ENCODE assay signal across 10 cellular contexts in genomic region chr1:152109231-152109997, GRCh38. TPM values are rescaled to one million over a fixed set of nuclear protein-coding genes. Genes with fewer than 3 reads are reported as not detected.
DNase-seq lines count a peak whose midpoint lies in the region; TF ChIP-seq lines count a peak whose summit lies in the region.
"Had no signal": no experiment of that assay in that cellular context is flagged by ENCODE, and none has a peak within 500 bp of the region (broad histone marks: within the 10 kb centered on the region; RNA-seq: fewer than 3 reads in every experiment).

No MANE protein-coding gene starts in this region.

- peak overlapping the region; percentile 60 for H3K4me3 ChIP-seq in NB4 (ENCODE audit: low read depth, low read length)
- peak overlapping the region; percentile 43 to 57 for H3K4me3 ChIP-seq in esophagus (ENCODE audit: low read depth in 1 of 2, low read length in 2 of 2)
- peak overlapping the region in 3 of 4 donors; percentile 39 to 49 (median 41) for H3K4me3 ChIP-seq in sigmoid colon

- no peak overlapping the region for H3K4me3 Mint-ChIP-seq in activated CD4-positive, alpha-beta memory T cell treated with anti-CD3 and anti-CD28 coated beads for 36 hours

- H3K27me3 ChIP-seq in esophagus (ENCODE audit: control insufficient read depth in 1 of 2, insufficient read depth in 2 of 2, low read length in 2 of 2) (peaks cover 0 to 32% of the 10 kb centered on the region in 2 donors), sigmoid colon (peaks cover 52 to 100% (median 82%) of the 10 kb centered on the region in 3 donors)

- POLR2A ChIA-PET in activated CD4-positive, alpha-beta memory T cell treated with anti-CD3 and anti-CD28 coated beads for 36 hours (lab: Charles Lee): interaction anchor here (0.7 kb wide), 2 partner anchors 10 to 48 kb away, joined by 3 read pairs; no protein-coding TSS in a partner anchor

- peaks cover 13% of the 10 kb centered on the region for H3K27me3 Mint-ChIP-seq in activated CD4-positive, alpha-beta memory T cell treated with anti-CD3 and anti-CD28 coated beads for 36 hours

- H3K27ac Mint-ChIP-seq in activated CD4-positive, alpha-beta memory T cell treated with anti-CD3 and anti-CD28 coated beads for 36 hours: no peak overlapping the region

- H3K9me3 Mint-ChIP-seq in activated CD4-positive, alpha-beta memory T cell treated with anti-CD3 and anti-CD28 coated beads for 36 hours: no peaks in the 10 kb centered on the region

- no peak for TF ChIP-seq CTCF in NB4 (IDR thresholded peaks at IDR 0.05; ENCODE audit: low read depth, low read length)
- TF ChIP-seq CTCF in sigmoid colon (IDR thresholded peaks at IDR 0.05): no peak

- intact Hi-C loops in sigmoid colon (cut with DNase I): no loop called here
- intact Hi-C loops in activated CD4-positive, alpha-beta memory T cell treated with anti-CD3 and anti-CD28 coated beads for 36 hours (cut with micrococcal nuclease): no loop called here

- CTCF ChIA-PET in activated CD4-positive, alpha-beta memory T cell treated with anti-CD3 and anti-CD28 coated beads for 36 hours (lab: Charles Lee): interaction anchor here (0.6 to 6.6 kb wide), 8 partner anchors 11 to 349 kb away, joined by 4 to 41 read pairs (median 8); no protein-coding TSS in a partner anchor

- peaks cover 4% of the 10 kb centered on the region for H3K36me3 Mint-ChIP-seq in activated CD4-positive, alpha-beta memory T cell treated with anti-CD3 and anti-CD28 coated beads for 36 hours

- H3K4me1 Mint-ChIP-seq in activated CD4-positive, alpha-beta memory T cell treated with anti-CD3 and anti-CD28 coated beads for 36 hours (ENCODE audit: low read depth): no peaks in the 10 kb centered on the region

- TF ChIP-seq POLR2A in NB4 (IDR thresholded peaks at IDR 0.05; ENCODE audit: extremely low read depth, insufficient read length) (no peak), sigmoid colon (IDR thresholded peaks at IDR 0.05) (no peak)

- TF ChIP-seq EP300 in sigmoid colon (IDR thresholded peaks at IDR 0.05): no peak

- no peaks in the 10 kb centered on the region for H3K36me3 ChIP-seq in esophagus (ENCODE audit: control insufficient read depth in 2 of 2, insufficient read depth in 2 of 2, low read length in 1 of 2)
- no peaks in the 10 kb centered on the region for H3K36me3 ChIP-seq in sigmoid colon

- peaks cover 17 to 32% of the 10 kb centered on the region in 2 donors for H3K4me1 ChIP-seq in esophagus (ENCODE audit: control insufficient read depth in 2 of 2, insufficient read depth in 2 of 2, low read length in 1 of 2)
- H3K4me1 ChIP-seq in sigmoid colon: peaks cover 0 to 45% (median 40%) of the 10 kb centered on the region in 4 donors

- H3K9me3 ChIP-seq in esophagus (ENCODE audit: control insufficient read depth in 2 of 2, insufficient read depth in 1 of 2, low read depth in 1 of 2, low read length in 1 of 2): peaks cover 12 to 26% of the 10 kb centered on the region in 2 donors
- H3K9me3 ChIP-seq in sigmoid colon: peaks cover 0 to 13% (median 1%) of the 10 kb centered on the region in 4 donors

- 10 to 11% methylated on average over 31 of the region's 31 CpGs for WGBS in esophagus, 2 donors
- WGBS in sigmoid colon, 2 donors: 5 to 11% methylated on average over 31 of the region's 31 CpGs

- DNase-seq in DMS53 treated with DMSO at 0.1 percent for 48 hours (lab: John Stamatoyannopoulos, UW; ENCODE audit: unreplicated experiment): peak; percentile 73
- DNase-seq in NB4 (ENCODE audit: low read depth): no peak
- DNase-seq in sigmoid colon: no peak
- DNase-seq in activated CD4-positive, alpha-beta memory T cell treated with anti-CD3 and anti-CD28 coated beads for 36 hours: no peak
- DNase-seq in activated CD4-positive, CD25-positive, alpha-beta regulatory T cell treated with anti-CD3 and anti-CD28 coated beads, Interleukin-2, amount 50 U/mL, for 72 hours: no peak
- no peak for DNase-seq in NCI-H1436 (lab: John Stamatoyannopoulos, UW)
- DNase-seq in DMS79 (lab: John Stamatoyannopoulos, UW): no peak
- DNase-seq: activated effector memory CD4-positive, alpha-beta T cell treated with Interleukin-2 at 50 U/mL for 16 hours had no signal

- H3K27ac ChIP-seq in esophagus (ENCODE audit: low read depth in 2 of 2, low read length in 1 of 2) (no peak overlapping the region), sigmoid colon (no peak overlapping the region)

RNA-seq across cellular contexts. Expression of gene TCHH, which starts 5.8 kb away (rescaled TPM):
- polyA plus RNA-seq in esophagus: under 1 TPM; 0.13 to 0.33 TPM
- total RNA-seq in sigmoid colon: under 1 TPM in 3 of 4 donors, not detected in 1; under 0.01 to 0.28 (median 0.16) TPM
- polyA plus RNA-seq in sigmoid colon: under 1 TPM in 1 of 3 donors, not detected in 2; 0.10 TPM
- not detected for total RNA-seq in activated CD4-positive, alpha-beta memory T cell treated with anti-CD3 and anti-CD28 coated beads for 36 hours

RNA-seq across cellular contexts. Expression of gene TCHHL1, which starts 20.6 kb away (rescaled TPM):
- not detected for polyA plus RNA-seq in esophagus
- total RNA-seq in sigmoid colon: not detected
- not detected for polyA plus RNA-seq in sigmoid colon
- not detected for total RNA-seq in activated CD4-positive, alpha-beta memory T cell treated with anti-CD3 and anti-CD28 coated beads for 36 hours
- total RNA-seq: T-helper 1 cell treated with Interleukin-12 subunit alpha and Interleukin-12 subunit beta and Interleukin-4 antibody, amounts not matched to agents 30 ng/mL and 1 ng/mL, for 36 hours had no signal

RNA-seq across cellular contexts. Expression of gene RPTN, which starts 49.6 kb away (rescaled TPM):
- polyA plus RNA-seq in esophagus (1 to 10 TPM in 1 of 2 donors, under 1 TPM in 1; 0.20 to 1.3 TPM), sigmoid colon (not detected)
- total RNA-seq in sigmoid colon: not detected
- not detected for total RNA-seq in activated CD4-positive, alpha-beta memory T cell treated with anti-CD3 and anti-CD28 coated beads for 36 hours
- total RNA-seq: T-helper 1 cell treated with Interleukin-12 subunit alpha and Interleukin-12 subunit beta and Interleukin-4 antibody, amounts not matched to agents 30 ng/mL and 1 ng/mL, for 36 hours had no signal
